In the genomic region with DNA sequence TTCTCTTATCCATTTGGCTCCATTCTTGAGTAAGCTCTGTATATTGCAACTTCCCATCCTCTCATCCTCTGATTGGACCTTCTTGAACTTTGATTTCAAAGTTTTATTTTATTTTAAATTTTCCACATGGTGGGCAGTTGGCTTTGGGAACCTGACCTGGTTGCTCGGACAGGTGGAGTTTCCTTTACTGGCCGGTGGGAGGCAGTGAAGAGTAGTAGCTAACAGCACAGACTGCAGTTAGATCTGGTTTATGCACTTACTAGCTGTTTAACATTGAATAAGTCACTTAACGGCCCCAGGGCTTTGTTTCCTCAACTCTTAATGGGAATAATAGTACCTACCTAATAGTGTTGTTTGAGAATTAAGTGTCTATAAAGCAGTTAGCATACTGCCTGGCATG, we compare ENCODE assay signal across 10 cellular contexts.
DNase-seq lines count a peak whose midpoint lies in the region; ATAC-seq and TF ChIP-seq lines count a peak whose summit lies in the region.
"Had no signal": no experiment of that assay in that cellular context is flagged by ENCODE, and none has a peak within 500 bp of the region (broad histone marks: within the 10 kb centered on the region; RNA-seq: fewer than 3 reads in every experiment).

No MANE protein-coding gene starts in this region.

- peak; percentile 23 for TF ChIP-seq CTCF in lower lobe of right lung (IDR thresholded peaks at IDR 0.05)

- H3K4me1 ChIP-seq in lower lobe of right lung: no peaks in the 10 kb centered on the region

- no peak overlapping the region for H3K4me3 ChIP-seq in lower lobe of right lung

- no peak overlapping the region for H3K27ac ChIP-seq in lower lobe of right lung

- H3K27me3 ChIP-seq in lower lobe of right lung (ENCODE audit: low read depth): no peaks in the 10 kb centered on the region

- no peak for ATAC-seq in lower lobe of right lung
- no peak for ATAC-seq in HG03196 (IDR thresholded peaks at IDR 0.05; ENCODE audit: unreplicated experiment)

- no peaks in the 10 kb centered on the region for H3K36me3 ChIP-seq in lower lobe of right lung

- DNase-seq in Daoy (ENCODE audit: low read depth) (peak; percentile 28), HT1080 (ENCODE audit: low read depth) (peak; percentile 7), astrocyte of the hippocampus (ENCODE audit: low read depth, low spot score) (peak; percentile 31), lower lobe of right lung (no peak), NCI-H446 (lab: John Stamatoyannopoulos, UW) (no peak), cardiac septum (ENCODE audit: low spot score) (no peak)
- no peak for DNase-seq in stimulated activated CD4-positive, alpha-beta T cell treated with anti-CD3 and anti-CD28 coated beads, Interleukin-2, amount 100 ng/mL, for 48 hours
- DNase-seq: activated CD4-positive, alpha-beta memory T cell treated with anti-CD3 and anti-CD28 coated beads, Interleukin-2, amount 10 ng/mL, durations not matched to agents 7 days and 5 days; NCI-H2171 had no signal

- intact Hi-C loops in lower lobe of right lung (cut with DNase I): no loop called here
- intact Hi-C loops in cardiac septum (cut with DNase I): no loop called here

- no peaks in the 10 kb centered on the region for H3K9me3 ChIP-seq in lower lobe of right lung

Comparison
In these comparisons a context has a peak if more than half of its experiments do, and no peak if none do; other contexts are left out.
1. DNase-seq: peak in Daoy (single experiment), HT1080 (single experiment) and astrocyte of the hippocampus (single experiment); none in lower lobe of right lung (single experiment), NCI-H446 (0 of 2), cardiac septum (single experiment) and stimulated activated CD4-positive, alpha-beta T cell treated with anti-CD3 and anti-CD28 coated beads, Interleukin-2, amount 100 ng/mL, for 48 hours (0 of 2).